In the genomic region with DNA sequence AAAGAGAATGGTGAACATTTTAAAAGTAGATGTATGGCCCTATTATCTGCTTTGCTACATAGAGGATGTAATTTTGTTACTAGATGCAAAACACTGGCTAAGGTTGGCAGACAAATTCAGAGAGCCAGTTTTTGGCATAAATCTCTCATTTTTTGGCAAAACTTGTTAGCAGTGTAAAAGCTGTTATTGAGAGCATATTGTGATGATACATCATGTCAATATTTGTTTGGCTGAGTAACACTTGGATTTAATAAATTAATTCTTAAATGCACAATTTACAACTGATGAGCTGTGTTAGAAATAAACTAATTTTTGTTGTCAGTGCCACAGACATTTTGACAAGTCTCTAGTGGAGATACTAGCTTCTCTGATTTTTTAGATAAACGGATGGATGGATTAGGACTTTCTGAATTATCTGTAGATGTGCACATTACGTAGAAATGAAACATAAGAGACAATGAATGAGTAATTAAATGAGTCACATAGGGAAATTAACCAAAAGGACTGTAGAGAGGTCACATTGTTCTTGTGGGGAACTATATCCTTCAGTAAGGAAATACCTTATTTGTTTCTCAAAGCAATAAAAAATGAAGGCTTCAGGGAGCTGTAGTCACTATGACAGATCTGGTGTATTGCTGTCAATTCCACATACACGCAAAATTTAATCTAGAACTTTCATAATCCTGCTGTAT, we compare ENCODE assay signal across 13 cellular contexts. TPM values are rescaled to one million over a fixed set of nuclear protein-coding genes. Genes with fewer than 3 reads are reported as not detected.
DNase-seq lines count a peak whose midpoint lies in the region; ATAC-seq, FAIRE-seq and TF ChIP-seq lines count a peak whose summit lies in the region.
"Had no signal": no experiment of that assay in that cellular context is flagged by ENCODE, and none has a peak within 500 bp of the region (broad histone marks: within the 10 kb centered on the region; RNA-seq: fewer than 3 reads in every experiment).

No MANE protein-coding gene starts in this region.

- no peak overlapping the region for H2BK12ac ChIP-seq in mesenchymal stem cell (ENCODE audit: low read length in 2 of 2)

- no peak for FAIRE-seq in GM12878 (lab: Jason Lieb, UNC)
- FAIRE-seq: islet of Langerhans had no signal

- CTCF ChIA-PET in GM12878 (lab: Yijun Ruan, JAX): no interaction called here

- TF ChIP-seq CTCF in GM12878 (IDR thresholded peaks at IDR 0.05 in 2 of 3, conservative IDR thresholded peaks at IDR 0.05 in 1 of 3; ENCODE audit: control insufficient read depth in 2 of 3, extremely low read depth in 1 of 3, insufficient read depth in 1 of 3, low read depth in 3 of 3, low read length in 3 of 3): no peak
- TF ChIP-seq CTCF in ascending aorta (IDR thresholded peaks at IDR 0.05): no peak

- no peak overlapping the region for H2BK15ac ChIP-seq in mesenchymal stem cell (ENCODE audit: low read depth, poor library complexity, severe bottlenecking)

- no peak overlapping the region for H2AFZ ChIP-seq in GM12878 (ENCODE audit: control insufficient read depth, low read depth, low read length)
- H2AFZ ChIP-seq in mesenchymal stem cell (ENCODE audit: low read depth, low read length): no peak overlapping the region

- no peak overlapping the region for H3K27ac Mint-ChIP-seq in activated naive CD8-positive, alpha-beta T cell treated with anti-CD3 and anti-CD28 coated beads for 36 hours
- H3K27ac Mint-ChIP-seq: activated CD4-positive, alpha-beta T cell treated with anti-CD3 and anti-CD28 coated beads for 36 hours; dendritic cell treated with granulocyte-macrophage colony-stimulating factor and Interleukin-4, amounts not matched to agents 40 ng/mL and 50 ng/mL, for 4 days had no signal

- in situ Hi-C loops in GM12878 (cut with MboI): loop anchor here (25.0 kb wide), 1 partner anchor 1305 kb away; the partner anchor contains the start of gene SUPT20H

- no peak overlapping the region for H4K8ac ChIP-seq in mesenchymal stem cell (ENCODE audit: low read length)

- no peaks in the 10 kb centered on the region for H3K9me3 Mint-ChIP-seq in activated naive CD8-positive, alpha-beta T cell treated with anti-CD3 and anti-CD28 coated beads for 36 hours
- H3K9me3 Mint-ChIP-seq: dendritic cell treated with granulocyte-macrophage colony-stimulating factor and Interleukin-4, amounts not matched to agents 40 ng/mL and 50 ng/mL, for 4 days had no signal

- no peaks in the 10 kb centered on the region for H3K79me2 ChIP-seq in GM12878 (ENCODE audit: control insufficient read depth, insufficient read depth, low read length)

- peaks cover 3% of the 10 kb centered on the region for H3K4me1 Mint-ChIP-seq in activated naive CD8-positive, alpha-beta T cell treated with anti-CD3 and anti-CD28 coated beads for 36 hours

- H3K9ac ChIP-seq in GM12878 (ENCODE audit: control insufficient read depth, insufficient read depth, low read length) (no peak overlapping the region), mesenchymal stem cell (ENCODE audit: low read length) (peak overlapping the region; percentile 30)

- SMC1A ChIA-PET in GM12878 (lab: Charles Lee; ENCODE audit: uncharacterized antibody, unreplicated experiment): interaction anchor here (0.6 to 0.9 kb wide), 3 partner anchors 16 to 1048 kb away, joined by 4 read pairs; partner anchors contain the start of gene UFM1

- intact Hi-C loops in GM12878 (cut with micrococcal nuclease; ENCODE audit: unreplicated experiment): no loop called here
- intact Hi-C loops in ascending aorta (cut with DNase I): no loop called here
- intact Hi-C loops in aorta (cut with DNase I): no loop called here

- TF ChIP-seq RAD21 in GM12878 (IDR thresholded peaks at IDR 0.05; ENCODE audit: insufficient read depth, low read depth, low read length): no peak

- no peak overlapping the region for H3K18ac ChIP-seq in mesenchymal stem cell (ENCODE audit: low read depth in 1 of 2, low read length in 2 of 2)

- no peak overlapping the region for H2BK5ac ChIP-seq in mesenchymal stem cell (ENCODE audit: low read depth, low read length, poor library complexity, severe bottlenecking)

- TF ChIP-seq EP300 in GM12878 (IDR thresholded peaks at IDR 0.05; ENCODE audit: borderline replicate concordance in 1 of 2, control insufficient read depth in 1 of 2, low read depth in 2 of 2, low read length in 2 of 2): no peak

- no peak overlapping the region for H4K91ac ChIP-seq in mesenchymal stem cell (ENCODE audit: low read length)

- no peak overlapping the region for H3K14ac ChIP-seq in mesenchymal stem cell (ENCODE audit: low read length in 2 of 2)

- no peak overlapping the region for H3K4me2 ChIP-seq in GM12878 (ENCODE audit: control insufficient read depth, insufficient read depth)
- no peak overlapping the region for H3K4me2 ChIP-seq in mesenchymal stem cell (ENCODE audit: low read length, poor library complexity, severe bottlenecking)

- WGBS in GM12878 (ENCODE audit: insufficient coverage, insufficient replicate concordance, low lambda C conversion rate, missing lambda C conversion rate): 36% methylated on average over 3 of the region's 3 CpGs
- 82% methylated on average over 2 of the region's 3 CpGs for WGBS in mesenchymal stem cell
- WGBS in aorta, 2 donors: 70 to 78% methylated on average over 3 of the region's 3 CpGs

- H2AK5ac ChIP-seq in mesenchymal stem cell (ENCODE audit: low read length, severe bottlenecking): no peak overlapping the region

- DNase-seq in HT1080 (ENCODE audit: low read depth) (peak; percentile 75), GM12878 (ENCODE audit: low read depth, low spot score) (no peak), mesenchymal stem cell (no peak), ascending aorta (ENCODE audit: low spot score in 2 of 2) (no peak), aorta (no peak)
- DNase-seq in activated naive CD8-positive, alpha-beta T cell treated with anti-CD3 and anti-CD28 coated beads for 36 hours: no peak
- DNase-seq: activated CD4-positive, alpha-beta T cell treated with anti-CD3 and anti-CD28 coated beads for 36 hours; activated T-cell treated with anti-CD3 and anti-CD28 coated beads, Interleukin-2, amount 50 U/mL, for 1 hour; NCI-H1105 treated with DMSO at 0.1 percent for 48 hours had no signal

- H3K4me1 ChIP-seq in GM12878 (ENCODE audit: control insufficient read depth, insufficient read depth, low read length) (no peaks in the 10 kb centered on the region), mesenchymal stem cell (ENCODE audit: control insufficient read depth, insufficient read depth, low read depth, low read length) (no peaks in the 10 kb centered on the region), ascending aorta (no peaks in the 10 kb centered on the region), aorta (ENCODE audit: control insufficient read depth in 1 of 2, insufficient read depth in 2 of 2, low read length in 2 of 2) (no peaks in the 10 kb centered on the region)

- H4K20me1 ChIP-seq in GM12878 (ENCODE audit: control insufficient read depth, insufficient read depth): no peaks in the 10 kb centered on the region

- H3K4me3 Mint-ChIP-seq in activated naive CD8-positive, alpha-beta T cell treated with anti-CD3 and anti-CD28 coated beads for 36 hours: no peak overlapping the region
- H3K4me3 Mint-ChIP-seq: activated CD4-positive, alpha-beta T cell treated with anti-CD3 and anti-CD28 coated beads for 36 hours; dendritic cell treated with granulocyte-macrophage colony-stimulating factor and Interleukin-4, amounts not matched to agents 40 ng/mL and 50 ng/mL, for 4 days had no signal

- H3K9me3 ChIP-seq in GM12878 (replicated peaks; ENCODE audit: control insufficient read depth, insufficient read depth, low read length): no peaks in the 10 kb centered on the region
- no peaks in the 10 kb centered on the region for H3K9me3 ChIP-seq in mesenchymal stem cell (ENCODE audit: control insufficient read depth, low read length)
- H3K9me3 ChIP-seq in ascending aorta: no peaks in the 10 kb centered on the region
- no peaks in the 10 kb centered on the region for H3K9me3 ChIP-seq in aorta (ENCODE audit: control insufficient read depth, low read length)

- no peak overlapping the region for H3K4me3 ChIP-seq in GM12878
- no peak overlapping the region for H3K4me3 ChIP-seq in mesenchymal stem cell (ENCODE audit: insufficient read depth in 1 of 2, low read depth in 1 of 2, low read length in 2 of 2)
- no peak overlapping the region for H3K4me3 ChIP-seq in ascending aorta
- no peak overlapping the region for H3K4me3 ChIP-seq in aorta (ENCODE audit: low read length in 2 of 2)

- POLR2A ChIA-PET in GM12878 (lab: Charles Lee): no interaction called here

- ATAC-seq in GM18868 (IDR thresholded peaks at IDR 0.05; ENCODE audit: unreplicated experiment) (peak; percentile 57), GM12878 (peak; percentile 66), GM21723 (IDR thresholded peaks at IDR 0.05; ENCODE audit: unreplicated experiment) (no peak), aorta (ENCODE audit: low FRiP score) (no peak)
- ATAC-seq: activated CD4-positive, alpha-beta T cell treated with anti-CD3 and anti-CD28 coated beads for 36 hours had no signal

- BruUV-seq in GM12878 (replicated peaks; lab: Mats Ljungman, UMichigan): no TSS peak

- H3K27me3 ChIP-seq in GM12878 (replicated peaks in 1 of 2; ENCODE audit: control insufficient read depth in 2 of 2, insufficient read depth in 2 of 2, low read length in 1 of 2) (no peaks in the 10 kb centered on the region), mesenchymal stem cell (ENCODE audit: control insufficient read depth in 1 of 2, insufficient read depth in 1 of 2, low read length in 2 of 2) (no peaks in the 10 kb centered on the region), ascending aorta (no peaks in the 10 kb centered on the region), aorta (ENCODE audit: control insufficient read depth in 1 of 2, insufficient read depth in 2 of 2, low read length in 1 of 2) (no peaks in the 10 kb centered on the region)

- no peak overlapping the region for H3K23ac ChIP-seq in mesenchymal stem cell (ENCODE audit: low read length in 2 of 2)

- no peaks in the 10 kb centered on the region for H3K79me1 ChIP-seq in mesenchymal stem cell (replicated peaks; ENCODE audit: low read length, poor library complexity, severe bottlenecking)

- no peak overlapping the region for H2BK120ac ChIP-seq in mesenchymal stem cell (ENCODE audit: low read depth, low read length)

- H3K27me3 Mint-ChIP-seq in activated naive CD8-positive, alpha-beta T cell treated with anti-CD3 and anti-CD28 coated beads for 36 hours: no peaks in the 10 kb centered on the region
- H3K27me3 Mint-ChIP-seq: activated CD4-positive, alpha-beta T cell treated with anti-CD3 and anti-CD28 coated beads for 36 hours; dendritic cell treated with granulocyte-macrophage colony-stimulating factor and Interleukin-4, amounts not matched to agents 40 ng/mL and 50 ng/mL, for 4 days had no signal

- H3K4ac ChIP-seq in mesenchymal stem cell (ENCODE audit: low read depth in 1 of 2, low read length in 2 of 2): no peak overlapping the region

- no peak overlapping the region for H3K27ac ChIP-seq in GM12878 (ENCODE audit: control insufficient read depth, insufficient read depth)
- H3K27ac ChIP-seq in mesenchymal stem cell (ENCODE audit: low read length, poor library complexity, severe bottlenecking): no peak overlapping the region
- H3K27ac ChIP-seq in ascending aorta: no peak overlapping the region
- no peak overlapping the region for H3K27ac ChIP-seq in aorta (ENCODE audit: low read depth in 1 of 2, low read length in 2 of 2)

- TF ChIP-seq POLR2A in GM12878 (IDR thresholded peaks at IDR 0.05; ENCODE audit: low read depth, low read length): no peak

- peaks cover 12% of the 10 kb centered on the region for H3K36me3 Mint-ChIP-seq in activated naive CD8-positive, alpha-beta T cell treated with anti-CD3 and anti-CD28 coated beads for 36 hours

- 0 out of 4 replicates have a peak, but pooled peaks cover 0 to 3% of the 10 kb centered on the region in 2 experiments for H3K36me3 ChIP-seq in GM12878 (ENCODE audit: control insufficient read depth in 2 of 2, insufficient read depth in 2 of 2, low read length in 1 of 2)
- H3K36me3 ChIP-seq in mesenchymal stem cell (ENCODE audit: control insufficient read depth in 1 of 2, insufficient read depth in 2 of 2, low read depth in 1 of 2, low read length in 2 of 2): peaks cover 0 to 11% of the 10 kb centered on the region in 2 experiments
- H3K36me3 ChIP-seq in ascending aorta: no peaks in the 10 kb centered on the region
- peaks cover 0 to 2% of the 10 kb centered on the region in 2 donors for H3K36me3 ChIP-seq in aorta (ENCODE audit: control insufficient read depth in 1 of 2, insufficient read depth in 2 of 2, low read length in 1 of 2)

- RAD21 ChIA-PET in GM12878 (lab: Charles Lee; ENCODE audit: unreplicated experiment): no interaction called here

RNA-seq across cellular contexts. Expression of gene UFM1, which starts 17.4 kb away (rescaled TPM):
- total RNA-seq in HT1080 (2014; rRNA removed; shearing (Covaris generic)): 29.3 and 33.5 TPM in 2 replicates
- 49.3 and 56.4 TPM in 2 replicates for polyA plus RNA-seq in HT1080 (2015; cell fraction: cytosol; rRNA removed)
- polyA plus RNA-seq in HT1080 (2015; cell fraction: nucleus; rRNA removed): 74.5 and 78.4 TPM in 2 replicates
- 125 and 126 TPM in 2 replicates for total RNA-seq in GM12878 (2013; cell fraction: nucleolus; rRNA removed)
- total RNA-seq in GM12878 (2014; rRNA removed) (44.2 and 56.5 TPM in 2 replicates), GM12878 (2014; rRNA removed; fragmentation: Illumina TruSeq; extraction: Trizol) (61.3 and 63.7 TPM in 2 replicates), GM12878 (2021) (40.8 and 42.9 TPM in 2 replicates), ascending aorta (28.8 TPM), aorta (10 to 100 TPM; 53.8 to 70.2 TPM)
- polyA plus RNA-seq in GM12878 (2011; ENCODE audit: low read depth): 29.6 TPM
- polyA plus RNA-seq in GM12878 (2011; rRNA removed) (86.3 and 128 TPM in 2 replicates), GM12878 (2014; fragmentation: Illumina TruSeq; extraction: Trizol) (51.5 and 72.7 TPM in 2 replicates), GM12878 (2014; fragmentation: Nextera tagmentation; extraction: Ambion mirVana) (10 to 100 TPM; 91.9 to 96.5 TPM), GM12878 (2014; rRNA removed) (35.7 and 45.7 TPM in 2 replicates), GM12878 (2016; fragmentation: Nextera tagmentation; extraction: Ambion mirVana) (10 to 100 TPM; 89.4 to 92.6 TPM), aorta (10 to 100 TPM; 35.1 to 58.7 TPM)
- polyA plus RNA-seq in GM12878 (2011; cell fraction: cytosol; rRNA removed): 24.6 and 25.5 TPM in 2 replicates
- polyA plus RNA-seq in GM12878 (2011; cell fraction: nucleus; rRNA removed): 35.1 and 58.7 TPM in 2 replicates
- polyA plus RNA-seq in GM12878 (2012): 50.4 and 54.5 TPM in 2 replicates
- polyA minus RNA-seq in GM12878 (2011; rRNA and poly(A)+ RNA removed): 32.5 and 44.8 TPM in 2 replicates
- 21.1 and 22.8 TPM in 2 replicates for polyA minus RNA-seq in GM12878 (2011; cell fraction: cytosol; rRNA and poly(A)+ RNA removed)
- polyA minus RNA-seq in GM12878 (2011; cell fraction: nucleus; rRNA and poly(A)+ RNA removed): 56.8 and 59.5 TPM in 2 replicates
- 56.4 TPM for polyA plus RNA-seq in mesenchymal stem cell (2013, experiment 1 of 2)
- polyA plus RNA-seq in mesenchymal stem cell (2013, experiment 2 of 2): 61.5 TPM
- 10 to 100 TPM; 46.7 to 47.1 TPM for total RNA-seq in activated naive CD8-positive, alpha-beta T cell treated with anti-CD3 and anti-CD28 coated beads for 36 hours

Comparison
In these comparisons a context has a peak if more than half of its experiments do, and no peak if none do; other contexts are left out.
1. ATAC-seq: peak in GM18868 (single experiment) and GM12878 (single experiment); none in GM21723 (single experiment) and aorta (single experiment).